12 cellular contexts compared by ENCODE assay signal in genomic region chr2:27441958-27442281, GRCh38. TPM values are rescaled to one million over a fixed set of nuclear protein-coding genes. Genes with fewer than 3 reads are reported as not detected.
A peak's percentile ranks its signal among the peaks of the same experiment; 100 is the strongest.
DNase-seq lines count a peak whose midpoint lies in the region; ATAC-seq and TF ChIP-seq lines count a peak whose summit lies in the region.
"Had no signal": no experiment of that assay in that cellular context is flagged by ENCODE, and none has a peak within 500 bp of the region (broad histone marks: within the 10 kb centered on the region; RNA-seq: fewer than 3 reads in every experiment).

No MANE protein-coding gene starts in this region.

- H3K4me1 ChIP-seq in ES-I3 (ENCODE audit: insufficient read depth, low read length) (peaks cover 4% of the 10 kb centered on the region; the same call in 1 of the 2 replicates), esophagus squamous epithelium (peaks cover 7 to 40% (median 9%) of the 10 kb centered on the region in 3 donors), psoas muscle (peaks cover 15% of the 10 kb centered on the region)
- H3K4me1 ChIP-seq: BE2C had no signal

- H3K27me3 ChIP-seq in esophagus squamous epithelium (no peaks in the 10 kb centered on the region), psoas muscle (ENCODE audit: insufficient read depth in 3 of 3, low read length in 2 of 3) (no peaks in the 10 kb centered on the region)
- H3K27me3 ChIP-seq: BE2C had no signal

- 48 to 77% methylated on average over 5 to 6 of the region's 17 CpGs for WGBS in esophagus squamous epithelium, 2 donors
- WGBS in psoas muscle, 3 donors, result 56 to 70% (median 66%) methylated on average over 17 of the region's 17 CpGs

- TF ChIP-seq POLR2A in esophagus squamous epithelium (IDR thresholded peaks at IDR 0.05), result no peak

- H3K9me3 ChIP-seq in ES-I3 (ENCODE audit: control insufficient read depth, insufficient read depth, low read length), result no peaks in the 10 kb centered on the region
- H3K9me3 ChIP-seq in esophagus squamous epithelium, result no peaks in the 10 kb centered on the region
- no peaks in the 10 kb centered on the region for H3K9me3 ChIP-seq in psoas muscle
- H3K9me3 ChIP-seq: BE2C had no signal

- CTCF ChIA-PET in RWPE1 (lab: Yijun Ruan, JAX), result interaction anchor here (1.3 kb wide), 1 partner anchor 13 kb away, joined by 4 read pairs; no protein-coding TSS in a partner anchor

- H3K4me3 ChIP-seq in esophagus squamous epithelium (peak overlapping the region in 3 of 4 donors; percentile 51 to 62 (median 55)), psoas muscle (peak overlapping the region; percentile 11)
- H3K4me3 ChIP-seq: GM12878 had no signal

- H3K36me3 ChIP-seq in ES-I3 (ENCODE audit: insufficient read depth, low read length) (peaks cover 7% of the 10 kb centered on the region), esophagus squamous epithelium (peaks cover 35 to 78% (median 37%) of the 10 kb centered on the region in 3 donors), psoas muscle (ENCODE audit: insufficient read depth in 1 of 2, low read depth in 1 of 2) (peaks cover 10 to 78% of the 10 kb centered on the region in 2 donors)

- ATAC-seq in psoas muscle (peak in 2 of 4 donors; percentile 2 to 3), GM18909 (IDR thresholded peaks at IDR 0.05; ENCODE audit: poor library complexity, unreplicated experiment) (no peak)
- ATAC-seq: GM12878 had no signal

- POLR2A ChIA-PET in RWPE1 (lab: Yijun Ruan, JAX; ENCODE audit: low non-redundant PET), result no interaction called here

- TF ChIP-seq CTCF in RWPE1 (conservative IDR thresholded peaks at IDR 0.05; ENCODE audit: low read depth) (no peak; the same call in 1 of the 2 replicates), esophagus squamous epithelium (IDR thresholded peaks at IDR 0.05) (peak in 5 of 6 experiments; percentile 19 to 37 (median 24)), psoas muscle (IDR thresholded peaks at IDR 0.05) (no peak)

- DNase-seq in RWPE1 (ENCODE audit: low spot score) (no peak), esophagus squamous epithelium (lab: John Stamatoyannopoulos, UW) (no peak), psoas muscle (no peak), T-helper 2 cell (no peak), SHP77 treated with DMSO at 0.1 percent for 48 hours (lab: John Stamatoyannopoulos, UW) (no peak)
- DNase-seq in effector CD4-positive, alpha-beta T cell, result no peak
- DNase-seq: BE2C, WERI-Rb-1 had no signal

- intact Hi-C loops in esophagus squamous epithelium (cut with DNase I), result no loop called here
- intact Hi-C loops in psoas muscle (cut with DNase I), result no loop called here

- H3K9ac ChIP-seq in ES-I3 (ENCODE audit: low read depth, low read length), result peak overlapping the region; percentile 34; the same call in 1 of the 2 replicates

- peak overlapping the region; percentile 49 for H3K27ac ChIP-seq in RWPE1
- peak overlapping the region; percentile 70 to 84 (median 76) for H3K27ac ChIP-seq in esophagus squamous epithelium
- H3K27ac ChIP-seq in psoas muscle, result peak overlapping the region; percentile 77
- H3K27ac ChIP-seq: WERI-Rb-1 had no signal

RNA-seq across cellular contexts. Expression of gene KRTCAP3, which starts 0.3 kb away (rescaled TPM):
- total RNA-seq in esophagus squamous epithelium (10 to 100 TPM in 3 of 4 donors, 1 to 10 TPM in 1; 9.8 to 29.3 (median 19.1) TPM), psoas muscle (1 to 10 TPM in 3 of 4 donors, not detected in 1; 1.5 to 2.2 (median 1.7) TPM)
- 1 to 10 TPM in 1 of 3 donors, under 1 TPM in 2; 0.26 to 1.7 (median 0.39) TPM for polyA plus RNA-seq in psoas muscle

RNA-seq across cellular contexts. Expression of gene NRBP1, which starts 13.5 kb away (rescaled TPM):
- 10 to 100 TPM; 66.6 to 89.6 (median 81.5) TPM for total RNA-seq in esophagus squamous epithelium
- total RNA-seq in psoas muscle, result 100 to 1,000 TPM in 2 of 4 donors, 10 to 100 TPM in 2; 83.8 to 138 (median 103) TPM
- polyA plus RNA-seq in psoas muscle, result 100 to 1,000 TPM; 120 to 238 (median 151) TPM

RNA-seq across cellular contexts. Expression of gene PPM1G, which starts 32.5 kb away (rescaled TPM):
- total RNA-seq in esophagus squamous epithelium (10 to 100 TPM; 51.9 to 77.1 (median 67.4) TPM), psoas muscle (10 to 100 TPM; 44.0 to 83.6 (median 68.4) TPM)
- 100 to 1,000 TPM in 2 of 3 donors, 10 to 100 TPM in 1; 83.4 to 167 (median 127) TPM for polyA plus RNA-seq in psoas muscle

RNA-seq across cellular contexts. Expression of gene IFT172, which starts 47.6 kb away (rescaled TPM):
- total RNA-seq in esophagus squamous epithelium, result 10 to 100 TPM in 3 of 4 donors, 1 to 10 TPM in 1; 7.6 to 19.6 (median 13.5) TPM
- 10 to 100 TPM in 1 of 4 donors, 1 to 10 TPM in 3; 4.4 to 10.1 (median 5.9) TPM for total RNA-seq in psoas muscle
- polyA plus RNA-seq in psoas muscle, result 1 to 10 TPM; 6.0 to 9.5 (median 7.5) TPM

RNA-seq across cellular contexts. Expression of gene FNDC4, which starts 53.1 kb away (rescaled TPM):
- 10 to 100 TPM in 2 of 4 donors, 1 to 10 TPM in 2; 4.6 to 28.2 (median 11.3) TPM for total RNA-seq in esophagus squamous epithelium
- total RNA-seq in psoas muscle, result 10 to 100 TPM in 1 of 4 donors, 1 to 10 TPM in 3; 1.9 to 38.1 (median 3.0) TPM
- polyA plus RNA-seq in psoas muscle, result 10 to 100 TPM in 2 of 3 donors, 1 to 10 TPM in 1; 1.7 to 23.2 (median 10.9) TPM
- total RNA-seq: activated naive CD8-positive, alpha-beta T cell treated with anti-CD3 and anti-CD28 coated beads, Interleukin-2, amount 10 ng/mL, durations not matched to agents 7 days and 5 days had no signal
- polyA plus RNA-seq: GM12878 had no signal

Comparison
In these comparisons a context has a peak if more than half of its experiments do, and no peak if none do; other contexts are left out.
1. CTCF ChIP-seq: peak in esophagus squamous epithelium (5 of 6); none in RWPE1 (single experiment) and psoas muscle (single experiment).
2. Peak in every context shown above with its lines, with median percentiles within 50 percentile points of each other: H3K27ac ChIP-seq.